In the genomic region with DNA sequence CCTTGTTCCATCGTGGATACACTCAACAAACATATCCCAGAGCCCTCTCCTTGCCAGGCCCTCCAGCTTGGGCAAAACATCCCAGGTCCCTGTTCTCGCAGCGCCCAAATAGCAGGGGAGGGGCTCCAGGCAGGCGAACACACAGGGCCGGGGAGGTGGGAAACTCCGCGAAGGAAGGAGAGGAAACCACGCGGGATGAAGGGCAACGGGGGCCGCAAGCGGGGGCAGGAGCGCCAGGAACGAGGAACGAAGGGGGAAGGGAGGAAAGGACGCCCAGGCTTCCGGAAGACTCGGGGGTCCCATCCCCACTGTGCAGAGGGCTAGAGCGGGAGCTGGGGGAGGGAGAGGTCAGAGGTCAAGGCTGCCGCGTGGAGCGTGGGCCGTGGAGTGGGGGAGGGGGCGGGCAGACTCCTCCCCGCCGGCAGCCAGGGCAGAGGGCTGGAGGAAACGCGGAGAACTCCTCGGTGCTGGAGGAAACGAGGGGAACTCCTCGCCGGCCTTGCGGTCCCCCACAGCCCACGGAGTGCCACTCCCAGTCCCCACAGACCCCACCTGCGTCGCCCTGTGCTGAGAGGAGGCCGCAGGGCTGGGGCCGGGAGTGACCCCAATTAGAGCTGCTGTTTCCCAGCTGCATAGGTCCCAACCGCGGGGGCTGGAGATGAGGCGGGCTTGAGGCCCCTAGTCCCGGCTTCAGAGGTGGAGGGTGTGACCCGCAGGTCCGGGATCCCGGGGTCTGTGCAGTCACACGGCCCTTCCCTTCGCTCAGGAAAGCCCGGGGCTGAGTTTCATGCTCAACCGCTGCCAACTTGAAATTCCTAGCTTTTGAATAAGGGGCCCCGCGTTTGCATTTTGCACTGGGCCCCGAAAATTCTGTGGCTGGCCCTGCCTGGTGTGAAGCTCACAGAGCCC, we compare ENCODE assay signal across 8 cellular contexts. TPM values are rescaled to one million over a fixed set of nuclear protein-coding genes. Genes with fewer than 3 reads are reported as not detected.
DNase-seq lines count a peak whose midpoint lies in the region; ATAC-seq and TF ChIP-seq lines count a peak whose summit lies in the region.

No MANE protein-coding gene starts in this region.

- no peaks in the 10 kb centered on the region for H3K27me3 ChIP-seq in fibroblast of lung (ENCODE audit: control insufficient read depth, insufficient read depth, low read length)
- H3K27me3 ChIP-seq in gastrocnemius medialis: no peaks in the 10 kb centered on the region

- H3K9me3 ChIP-seq in fibroblast of lung (ENCODE audit: control insufficient read depth, insufficient read depth, low read depth, low read length): no peaks in the 10 kb centered on the region
- H3K9me3 ChIP-seq in gastrocnemius medialis: no peaks in the 10 kb centered on the region

- in situ Hi-C loops in gastrocnemius medialis (cut with MboI; ENCODE audit: low sequenced_read_pairs in 4 of 4): loop anchor here (5.0 to 25.0 kb wide), 4 partner anchors 102 to 822 kb away; partner anchors contain the start of gene PMEPA1 (in 1 of the 4)

- H3K4me1 ChIP-seq in fibroblast of lung (ENCODE audit: control insufficient read depth, extremely low read depth, insufficient read depth, low read length) (no peaks in the 10 kb centered on the region), gastrocnemius medialis (peaks cover 43 to 44% of the 10 kb centered on the region in 2 donors)

- ATAC-seq in Right ventricle myocardium inferior (no peak), left ventricle myocardium superior (no peak), gastrocnemius medialis (no peak), GM21619 (IDR thresholded peaks at IDR 0.05; ENCODE audit: unreplicated experiment) (no peak), GM18517 (IDR thresholded peaks at IDR 0.05; ENCODE audit: unreplicated experiment) (no peak)

- DNase-seq in Right ventricle myocardium inferior (ENCODE audit: missing footprints) (peak; percentile 69), left ventricle myocardium superior (no peak), fibroblast of lung (ENCODE audit: low read depth in 2 of 2) (no peak), gastrocnemius medialis (peak in 1 of 2 donors; percentile 30), iPS-NIHi11 (ENCODE audit: low spot score) (no peak)
- DNase-seq in activated CD8-positive, alpha-beta memory T cell treated with anti-CD3 and anti-CD28 coated beads for 24 hours: peak; percentile 88

- no peaks in the 10 kb centered on the region for H3K36me3 ChIP-seq in fibroblast of lung (ENCODE audit: control insufficient read depth, insufficient read depth, low read length)
- H3K36me3 ChIP-seq in gastrocnemius medialis: peaks cover 0 to 11% of the 10 kb centered on the region in 2 donors

- peak overlapping the region; percentile 8 for H2AFZ ChIP-seq in fibroblast of lung (ENCODE audit: low read length)

- TF ChIP-seq POLR2A in gastrocnemius medialis (IDR thresholded peaks at IDR 0.05): no peak

- H3K9ac ChIP-seq in fibroblast of lung (ENCODE audit: insufficient read depth, low read length): no peak overlapping the region

- TF ChIP-seq CTCF in fibroblast of lung (conservative IDR thresholded peaks at IDR 0.05 in 1 of 2, IDR thresholded peaks at IDR 0.05 in 1 of 2; ENCODE audit: low read depth in 1 of 2, low read length in 2 of 2): no peak
- no peak for TF ChIP-seq CTCF in gastrocnemius medialis (IDR thresholded peaks at IDR 0.05 in 4 of 5, conservative IDR thresholded peaks at IDR 0.05 in 1 of 5)

- H3K27ac ChIP-seq in fibroblast of lung (ENCODE audit: insufficient read depth, low read length) (no peak overlapping the region), gastrocnemius medialis (peak overlapping the region; percentile 81 to 90 (median 84))

- no peaks in the 10 kb centered on the region for H4K20me1 ChIP-seq in fibroblast of lung (ENCODE audit: control insufficient read depth, extremely low read depth, insufficient read depth, low read length)

- H3K4me3 ChIP-seq in fibroblast of lung (replicated peaks in 1 of 4; ENCODE audit: control extremely low read depth in 1 of 4, insufficient read depth in 1 of 4, low read depth in 3 of 4, low read length in 4 of 4) (peak overlapping the region in 1 of 4 experiments; percentile 44), gastrocnemius medialis (peak overlapping the region; percentile 48 to 60 (median 52))

- H3K4me2 ChIP-seq in fibroblast of lung (ENCODE audit: extremely low read depth, insufficient read depth, low read length): no peak overlapping the region

- H3K79me2 ChIP-seq in fibroblast of lung (ENCODE audit: control insufficient read depth, insufficient read depth, low read length): no peaks in the 10 kb centered on the region

- intact Hi-C loops in Right ventricle myocardium inferior (cut with DNase I): no loop called here
- intact Hi-C loops in left ventricle myocardium superior (cut with micrococcal nuclease): loop anchor here (10.0 kb wide), 1 partner anchor 45 kb away; no protein-coding TSS in a partner anchor
- intact Hi-C loops in gastrocnemius medialis (cut with DNase I; ENCODE audit: low total_unique reads): loop anchor here (2.0 to 10.0 kb wide), 3 partner anchors 205 to 1505 kb away; partner anchors contain the start of gene PMEPA1

RNA-seq across cellular contexts. Expression of gene RBM38, which starts 1.2 kb away (rescaled TPM):
- total RNA-seq in Right ventricle myocardium inferior: 89.6 TPM
- total RNA-seq in left ventricle myocardium superior: 89.3 TPM
- total RNA-seq in fibroblast of lung: 7.9 and 8.5 TPM in 2 replicates
- polyA plus RNA-seq in fibroblast of lung: 3.9 and 7.3 TPM in 2 replicates
- 4.6 and 9.9 TPM in 2 replicates for polyA plus RNA-seq in fibroblast of lung (2012)
- polyA minus RNA-seq in fibroblast of lung (ENCODE audit: low replicate concordance): 2.8 and 4.0 TPM in 2 replicates
- total RNA-seq in gastrocnemius medialis: 100 to 1,000 TPM in 3 of 4 donors, 10 to 100 TPM in 1; 56.7 to 229 (median 177) TPM

RNA-seq across cellular contexts. Expression of gene RAE1, which starts 38.9 kb away (rescaled TPM):
- total RNA-seq in Right ventricle myocardium inferior (14.6 TPM), left ventricle myocardium superior (15.1 TPM), fibroblast of lung (22.9 and 27.2 TPM in 2 replicates), gastrocnemius medialis (10 to 100 TPM; 15.8 to 35.8 (median 20.6) TPM)
- 39.4 and 52.8 TPM in 2 replicates for polyA plus RNA-seq in fibroblast of lung
- 21.4 and 36.3 TPM in 2 replicates for polyA plus RNA-seq in fibroblast of lung (2012)
- polyA minus RNA-seq in fibroblast of lung (ENCODE audit: low replicate concordance): 16.6 and 44.8 TPM in 2 replicates

Comparison
In these comparisons a context has a peak if more than half of its experiments do, and no peak if none do; other contexts are left out.
1. DNase-seq: peak in Right ventricle myocardium inferior (single experiment) and activated CD8-positive, alpha-beta memory T cell treated with anti-CD3 and anti-CD28 coated beads for 24 hours (single experiment); none in left ventricle myocardium superior (single experiment), fibroblast of lung (0 of 2) and iPS-NIHi11 (single experiment).